ENCODE assay signal across 8 cellular contexts in the genomic region with DNA sequence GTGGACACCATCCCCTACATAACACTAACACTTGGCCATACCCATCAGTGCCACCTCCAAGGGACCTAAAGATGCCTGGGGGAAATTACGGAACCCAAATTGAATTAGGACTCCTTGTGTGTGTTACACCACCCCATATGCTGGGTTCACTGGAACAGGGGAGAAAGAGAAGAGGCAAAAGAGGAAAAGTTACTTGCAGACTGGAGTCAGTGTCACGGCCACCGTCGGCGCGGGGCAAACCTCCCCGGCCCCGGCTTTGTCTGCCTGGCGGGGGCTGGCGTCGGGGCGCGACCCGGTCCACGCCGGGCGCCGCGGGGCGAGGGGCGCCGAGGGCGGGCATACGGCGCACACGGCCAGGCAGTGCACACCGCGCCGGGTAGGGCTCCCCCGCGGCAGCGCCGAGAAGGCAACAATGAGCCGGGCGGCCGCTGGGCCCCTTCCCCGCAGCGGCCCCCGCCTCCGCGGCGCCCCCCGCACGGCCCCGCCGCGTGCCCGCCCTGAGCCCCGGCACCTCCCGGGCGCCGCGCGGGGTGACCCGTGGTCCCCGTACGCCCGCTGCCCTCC.
A peak's percentile ranks its signal among the peaks of the same experiment; 100 is the strongest.
DNase-seq lines count a peak whose midpoint lies in the region; ATAC-seq and TF ChIP-seq lines count a peak whose summit lies in the region.

No MANE protein-coding gene starts in this region.

- H3K4me1 ChIP-seq in HCT116 (ENCODE audit: control insufficient read depth in 1 of 2, insufficient read depth in 2 of 2, low read length in 2 of 2): peaks cover 27 to 39% of the 10 kb centered on the region in 2 experiments
- peaks cover 66% of the 10 kb centered on the region for H3K4me1 ChIP-seq in OCI-LY1 (ENCODE audit: insufficient read depth, low read length, severe bottlenecking)
- peaks cover 2 to 8% of the 10 kb centered on the region in 2 donors for H3K4me1 ChIP-seq in lung (ENCODE audit: control insufficient read depth in 2 of 2, insufficient read depth in 2 of 2, low read length in 2 of 2)
- H3K4me1 ChIP-seq in tibial artery: peaks cover 0 to 30% (median 11%) of the 10 kb centered on the region in 4 donors

- H3K9me2 ChIP-seq in HCT116 (ENCODE audit: insufficient read depth) (no peaks in the 10 kb centered on the region), OCI-LY1 (ENCODE audit: low read depth, low read length) (no peaks in the 10 kb centered on the region)

- no peaks in the 10 kb centered on the region for H3F3A ChIP-seq in OCI-LY1 (ENCODE audit: insufficient read depth, low read length)

- H3K79me2 ChIP-seq in HCT116 (ENCODE audit: insufficient read depth, low read length) (no peaks in the 10 kb centered on the region), OCI-LY1 (ENCODE audit: insufficient read depth, low read length) (peaks cover 51% of the 10 kb centered on the region)

- no peaks in the 10 kb centered on the region for H3K9me3 ChIP-seq in HCT116 (ENCODE audit: control insufficient read depth in 1 of 2, insufficient read depth in 1 of 2, low read depth in 1 of 2, low read length in 2 of 2)
- H3K9me3 ChIP-seq in OCI-LY1 (ENCODE audit: low read length): no peaks in the 10 kb centered on the region
- H3K9me3 ChIP-seq in lung (ENCODE audit: control insufficient read depth in 2 of 2, insufficient read depth in 1 of 2, low read length in 1 of 2): no peaks in the 10 kb centered on the region
- H3K9me3 ChIP-seq in tibial artery: no peaks in the 10 kb centered on the region

- CTCF ChIA-PET in HCT116 (lab: Charles Lee): no interaction called here

- RAD21 ChIA-PET in HCT116 (lab: Charles Lee; ENCODE audit: low non-redundant PET in 1 of 2, low total read pairs in 2 of 2, uncharacterized antibody in 2 of 2, unreplicated experiment in 2 of 2): no interaction called here

- DNase-seq in DMS53 (lab: John Stamatoyannopoulos, UW) (peak; percentile 61), DMS53 treated with DMSO at 0.1 percent for 48 hours (lab: John Stamatoyannopoulos, UW; ENCODE audit: unreplicated experiment) (no peak), HCT116 (ENCODE audit: low read depth, low spot score) (no peak), cerebellar cortex (ENCODE audit: low spot score) (peak; percentile 57), lung (ENCODE audit: low spot score) (no peak), tibial artery (no peak), cerebellar nuclear complex (lab: John Stamatoyannopoulos, UW) (no peak)

- H3K36me3 ChIP-seq in HCT116 (ENCODE audit: control insufficient read depth in 1 of 2, insufficient read depth in 2 of 2, low read length in 2 of 2): no peaks in the 10 kb centered on the region
- peaks cover 47% of the 10 kb centered on the region for H3K36me3 ChIP-seq in OCI-LY1 (ENCODE audit: insufficient read depth, low read length)
- peaks cover 0 to 4% of the 10 kb centered on the region in 2 donors for H3K36me3 ChIP-seq in lung (ENCODE audit: control insufficient read depth in 2 of 2, insufficient read depth in 2 of 2, low read length in 2 of 2)
- H3K36me3 ChIP-seq in tibial artery: peaks cover 0 to 9% (median 5%) of the 10 kb centered on the region in 3 donors

- TF ChIP-seq CTCF in HCT116 (IDR thresholded peaks at IDR 0.05 in 2 of 3, conservative IDR thresholded peaks at IDR 0.05 in 1 of 3; ENCODE audit: borderline replicate concordance in 1 of 3, insufficient read depth in 1 of 3, low read depth in 2 of 3, low read length in 2 of 3): no peak
- no peak for TF ChIP-seq CTCF in OCI-LY1 (IDR thresholded peaks at IDR 0.05; ENCODE audit: low read length)
- no peak for TF ChIP-seq CTCF in lung (IDR thresholded peaks at IDR 0.05; ENCODE audit: control extremely low read depth, extremely low read depth)
- TF ChIP-seq CTCF in tibial artery (IDR thresholded peaks at IDR 0.05): no peak

- H3K27ac ChIP-seq in HCT116 (ENCODE audit: low read depth, low read length): peak overlapping the region; percentile 34; the same call in 1 of the 2 replicates
- peak overlapping the region; percentile 78 for H3K27ac ChIP-seq in OCI-LY1 (ENCODE audit: low read depth, low read length, poor library complexity, severe bottlenecking)
- H3K27ac ChIP-seq in lung (ENCODE audit: low read depth in 1 of 2, low read length in 1 of 2): peak overlapping the region in 1 of 2 donors; percentile 46
- peak overlapping the region; percentile 61 to 69 for H3K27ac ChIP-seq in tibial artery

- ATAC-seq in HCT116: peak; percentile 56
- no peak for ATAC-seq in lung (ENCODE audit: insufficient read depth, low FRiP score)

- no peaks in the 10 kb centered on the region for H3K27me3 ChIP-seq in HCT116 (ENCODE audit: insufficient read depth, low read length)
- H3K27me3 ChIP-seq in OCI-LY1 (ENCODE audit: insufficient read depth, low read length): no peaks in the 10 kb centered on the region
- no peaks in the 10 kb centered on the region for H3K27me3 ChIP-seq in lung (ENCODE audit: control insufficient read depth, insufficient read depth)
- H3K27me3 ChIP-seq in tibial artery: no peaks in the 10 kb centered on the region

- TF ChIP-seq RAD21 in HCT116 (IDR thresholded peaks at IDR 0.05; ENCODE audit: low read depth): no peak

- BruUV-seq in HCT116 (replicated peaks; lab: Mats Ljungman, UMichigan): no TSS peak

- no peaks in the 10 kb centered on the region for H4K20me1 ChIP-seq in HCT116 (ENCODE audit: insufficient read depth)
- H4K20me1 ChIP-seq in OCI-LY1 (ENCODE audit: insufficient read depth, low read length): no peaks in the 10 kb centered on the region

- TF ChIP-seq POLR2A in HCT116 (IDR thresholded peaks at IDR 0.05; ENCODE audit: borderline replicate concordance, extremely low read depth, insufficient read depth, insufficient read length): no peak

- peak overlapping the region; percentile 47 for H3K9ac ChIP-seq in HCT116 (ENCODE audit: low read length)
- peak overlapping the region; percentile 84 for H3K9ac ChIP-seq in OCI-LY1 (ENCODE audit: low read length)

- H2AFZ ChIP-seq in HCT116 (ENCODE audit: low read depth, low read length, poor library complexity, severe bottlenecking) (no peak overlapping the region), OCI-LY1 (ENCODE audit: low read length) (no peak overlapping the region)

- intact Hi-C loops in HCT116 (cut with micrococcal nuclease): no loop called here
- intact Hi-C loops in tibial artery (cut with DNase I; ENCODE audit: low total_unique reads): no loop called here

- H3K4me3 ChIP-seq in HCT116 (replicated peaks in 1 of 2; ENCODE audit: low read depth in 1 of 2, low read length in 2 of 2): peak overlapping the region; percentile 60 to 67
- peak overlapping the region; percentile 95 for H3K4me3 ChIP-seq in OCI-LY1 (ENCODE audit: low read depth, low read length, poor library complexity, severe bottlenecking)
- peak overlapping the region; percentile 59 for H3K4me3 ChIP-seq in lung
- H3K4me3 ChIP-seq in tibial artery: peak overlapping the region; percentile 63 to 81

- 1% methylated on average over 36 to 58 of the region's 58 CpGs for WGBS in lung, 2 donors

- H3K4me2 ChIP-seq in HCT116 (ENCODE audit: low read length): peak overlapping the region; percentile 81
- peak overlapping the region; percentile 88 for H3K4me2 ChIP-seq in OCI-LY1 (ENCODE audit: low read length)

- POLR2A ChIA-PET in HCT116 (lab: Charles Lee): no interaction called here

TF ChIP-seq in HCT116, 20 proteins besides CTCF, POLR2A, EP300 and RAD21 (continues in another document):
- TF ChIP-seq SP1 (IDR thresholded peaks at IDR 0.05; ENCODE audit: low read depth): no peak
- no peak for TF ChIP-seq ELF1 (IDR thresholded peaks at IDR 0.05; ENCODE audit: borderline replicate concordance, low read depth)
- TF ChIP-seq, protein P1, sequence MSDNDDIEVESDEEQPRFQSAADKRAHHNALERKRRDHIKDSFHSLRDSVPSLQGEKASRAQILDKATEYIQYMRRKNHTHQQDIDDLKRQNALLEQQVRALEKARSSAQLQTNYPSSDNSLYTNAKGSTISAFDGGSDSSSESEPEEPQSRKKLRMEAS (IDR thresholded peaks at IDR 0.05): no peak
- no peak for TF ChIP-seq YY1 (IDR thresholded peaks at IDR 0.05; ENCODE audit: extremely low read depth, insufficient replicate concordance, low read depth, low read length)
- TF ChIP-seq ATF3 (IDR thresholded peaks at IDR 0.05): no peak
- TF ChIP-seq ZBTB33 (IDR thresholded peaks at IDR 0.05; ENCODE audit: extremely low read depth, insufficient replicate concordance, low read length): no peak
- TF ChIP-seq EZH2phosphoT487 (IDR thresholded peaks at IDR 0.05; ENCODE audit: borderline replicate concordance): no peak
- TF ChIP-seq CBX3 (IDR thresholded peaks at IDR 0.05; ENCODE audit: low read depth): no peak
- TF ChIP-seq SIN3A (IDR thresholded peaks at IDR 0.05; ENCODE audit: low read depth): no peak
- TF ChIP-seq SRF (IDR thresholded peaks at IDR 0.05; ENCODE audit: low read depth): no peak
- TF ChIP-seq TCF7L2 (IDR thresholded peaks at IDR 0.05; ENCODE audit: borderline replicate concordance, extremely low read depth, insufficient read depth, insufficient read length): no peak
- no peak for TF ChIP-seq JUND (IDR thresholded peaks at IDR 0.05)

Comparison
In these comparisons a context has a peak if more than half of its experiments do, and no peak if none do; other contexts are left out.
1. DNase-seq: peak in DMS53 (single experiment) and cerebellar cortex (single experiment); none in DMS53 treated with DMSO at 0.1 percent for 48 hours (single experiment), HCT116 (single experiment), lung (single experiment), tibial artery (0 of 2) and cerebellar nuclear complex (0 of 2).
2. Peak in every context shown above with its lines, with median percentiles within 50 percentile points of each other: H3K4me3 ChIP-seq.